Comparison of ENCODE assay signal across 8 cellular contexts in genomic region chr20:347640-348484, GRCh38. TPM values are rescaled to one million over a fixed set of nuclear protein-coding genes. Genes with fewer than 3 reads are reported as not detected.
DNase-seq lines count a peak whose midpoint lies in the region; ATAC-seq lines count a peak whose summit lies in the region.

No MANE protein-coding gene starts in this region.

- H3K4me3 ChIP-seq in HUES48 (ENCODE audit: low read depth, low read length) (peak overlapping the region; percentile 83), mesodermal cell (ENCODE audit: extremely low read depth, insufficient read depth, low read length, poor library complexity, severe bottlenecking) (peak overlapping the region; percentile 84)

- peaks cover 12% of the 10 kb centered on the region for H3K4me1 ChIP-seq in HUES48 (ENCODE audit: control insufficient read depth, insufficient read depth, low read length)
- H3K4me1 ChIP-seq in mesodermal cell (ENCODE audit: control insufficient read depth, insufficient read depth, low read length, poor library complexity, severe bottlenecking), result peaks cover 6% of the 10 kb centered on the region

- peak overlapping the region; percentile 98 for H3K27ac ChIP-seq in HUES48 (ENCODE audit: low read depth, low read length)
- H3K27ac ChIP-seq in mesodermal cell (ENCODE audit: low read depth, low read length, severe bottlenecking), result peak overlapping the region; percentile 82

- peak overlapping the region; percentile 81 for H3K9ac ChIP-seq in HUES48 (ENCODE audit: low read depth, low read length)

- peak overlapping the region; percentile 74 for H3K27ac Mint-ChIP-seq in stimulated activated naive B cell treated with anti-CD40 and anti-IgM and Interleukin-4, amounts not matched to agents 10 μg/mL and 1 μg/mL and 100 μg/mL, for 72 hours

- WGBS in mesodermal cell (ENCODE audit: insufficient coverage in 2 of 2), 2 experiments, result 0% methylated on average over 27 of the region's 61 CpGs

- ATAC-seq in GM21447 (IDR thresholded peaks at IDR 0.05; ENCODE audit: unreplicated experiment), result peak; percentile 62
- peak; percentile 84 to 87 for ATAC-seq in stimulated activated naive B cell treated with anti-CD40 and anti-IgM and Interleukin-4, amounts not matched to agents 10 μg/mL and 1 μg/mL and 100 μg/mL, for 72 hours (replicated peaks)

- peaks cover 8% of the 10 kb centered on the region; the same call in 1 of the 2 replicates for H3K36me3 ChIP-seq in HUES48 (ENCODE audit: control insufficient read depth, insufficient read depth, low read length)
- H3K36me3 ChIP-seq in mesodermal cell (ENCODE audit: control insufficient read depth, insufficient read depth, low read length), result peaks cover 18% of the 10 kb centered on the region

- peaks cover 11 to 16% of the 10 kb centered on the region in 2 donors for H3K4me1 Mint-ChIP-seq in stimulated activated naive B cell treated with anti-CD40 and anti-IgM and Interleukin-4, amounts not matched to agents 10 μg/mL and 1 μg/mL and 100 μg/mL, for 72 hours

- peak; percentile 92 for DNase-seq in DMS153 (lab: John Stamatoyannopoulos, UW)
- DNase-seq in NOMO-1 treated with DMSO at 0.1 percent for 48 hours (lab: John Stamatoyannopoulos, UW; ENCODE audit: unreplicated experiment), result peak; percentile 84
- DNase-seq in activated T-cell treated with anti-CD3 and anti-CD28 coated beads for 24 hours (ENCODE audit: low read depth), result peak; percentile 63
- peak; percentile 96 for DNase-seq in epidermal melanocyte (ENCODE audit: insufficient read length, low spot score)
- peak; percentile 73 for DNase-seq in stimulated activated naive B cell treated with anti-CD40 and anti-IgM and Interleukin-4, amounts not matched to agents 10 μg/mL and 1 μg/mL and 100 μg/mL, for 72 hours

- no peaks in the 10 kb centered on the region for H3K9me3 Mint-ChIP-seq in stimulated activated naive B cell treated with anti-CD40 and anti-IgM and Interleukin-4, amounts not matched to agents 10 μg/mL and 1 μg/mL and 100 μg/mL, for 72 hours

- peaks cover 11 to 12% of the 10 kb centered on the region in 2 donors for H3K36me3 Mint-ChIP-seq in stimulated activated naive B cell treated with anti-CD40 and anti-IgM and Interleukin-4, amounts not matched to agents 10 μg/mL and 1 μg/mL and 100 μg/mL, for 72 hours

- no peaks in the 10 kb centered on the region for H3K9me3 ChIP-seq in HUES48 (ENCODE audit: control insufficient read depth, insufficient read depth, low read length)
- no peaks in the 10 kb centered on the region for H3K9me3 ChIP-seq in mesodermal cell (ENCODE audit: control insufficient read depth, low read length)

- peak overlapping the region; percentile 90 to 95 for H3K4me3 Mint-ChIP-seq in stimulated activated naive B cell treated with anti-CD40 and anti-IgM and Interleukin-4, amounts not matched to agents 10 μg/mL and 1 μg/mL and 100 μg/mL, for 72 hours

- H3K27me3 Mint-ChIP-seq in stimulated activated naive B cell treated with anti-CD40 and anti-IgM and Interleukin-4, amounts not matched to agents 10 μg/mL and 1 μg/mL and 100 μg/mL, for 72 hours, result no peaks in the 10 kb centered on the region

- H3K27me3 ChIP-seq in HUES48 (ENCODE audit: control insufficient read depth, insufficient read depth, low read length), result no peaks in the 10 kb centered on the region; the same call in 1 of the 2 replicates

RNA-seq across cellular contexts. Expression of gene NRSN2, which starts 1.0 kb away (rescaled TPM):
- polyA plus RNA-seq in mesodermal cell (2013, experiment 1 of 2), result 53.5 TPM
- polyA plus RNA-seq in mesodermal cell (2013, experiment 2 of 2), result 44.3 TPM

RNA-seq across cellular contexts. Expression of gene SOX12, which starts 22.5 kb away (rescaled TPM):
- polyA plus RNA-seq in mesodermal cell (2013, experiment 1 of 2), result 42.8 TPM
- 40.6 TPM for polyA plus RNA-seq in mesodermal cell (2013, experiment 2 of 2)

RNA-seq across cellular contexts. Expression of gene TRIB3, which starts 32.7 kb away (rescaled TPM):
- polyA plus RNA-seq in mesodermal cell (2013, experiment 1 of 2), result 20.7 TPM
- 13.8 TPM for polyA plus RNA-seq in mesodermal cell (2013, experiment 2 of 2)

RNA-seq across cellular contexts. Expression of gene ZCCHC3, which starts 50.5 kb away (rescaled TPM):
- polyA plus RNA-seq in mesodermal cell (2013, experiment 1 of 2), result 38.0 TPM
- 36.6 TPM for polyA plus RNA-seq in mesodermal cell (2013, experiment 2 of 2)

RNA-seq across cellular contexts. Expression of gene C20orf96, which starts 57.3 kb away (rescaled TPM):
- polyA plus RNA-seq in mesodermal cell (2013, experiment 1 of 2), result 38.1 TPM
- polyA plus RNA-seq in mesodermal cell (2013, experiment 2 of 2), result 33.5 TPM

Comparison
In these comparisons a context has a peak if more than half of its experiments do, and no peak if none do; other contexts are left out.
1. Peak in every context shown above with its lines: DNase-seq, ATAC-seq, H3K4me3 ChIP-seq and H3K27ac ChIP-seq.